Comparison of ENCODE assay signal across 2 cellular contexts in the genomic region with DNA sequence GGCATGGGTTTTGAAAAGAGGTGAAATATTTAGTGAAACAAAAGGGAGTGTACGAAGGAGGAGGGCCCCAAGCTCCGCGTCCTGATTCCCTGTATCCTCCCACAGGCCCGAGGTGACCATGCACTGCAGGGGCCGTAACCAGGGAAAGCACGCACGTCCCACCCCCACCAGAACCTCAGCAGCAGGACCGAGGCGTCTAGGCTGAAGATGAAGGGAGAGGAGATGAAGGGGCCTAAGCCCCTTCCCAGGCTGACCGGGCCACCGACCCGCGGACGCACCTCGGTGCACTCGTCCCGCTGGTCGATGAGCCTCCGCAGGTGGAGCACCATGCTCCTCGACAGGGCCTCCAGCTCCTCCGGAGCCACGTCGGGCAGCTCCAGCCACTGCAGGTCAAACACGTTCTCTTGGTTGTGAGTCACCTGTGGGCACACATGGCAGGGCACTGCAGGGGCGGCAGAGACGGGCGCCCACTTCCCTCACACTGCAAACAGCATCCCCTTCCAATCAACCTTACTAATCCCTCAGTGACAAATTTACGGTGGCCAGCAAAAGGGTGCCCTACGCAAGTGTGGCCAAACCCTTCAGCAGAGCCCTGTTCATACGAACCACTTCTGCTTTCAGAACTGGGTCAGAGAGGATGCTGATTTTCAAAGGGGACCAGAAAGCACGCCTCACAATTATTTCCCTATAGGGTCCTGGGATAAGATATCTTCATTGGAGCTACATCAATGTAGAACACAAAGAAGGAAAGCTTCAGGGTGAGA.
TF ChIP-seq lines count a peak whose summit lies in the region.

No MANE protein-coding gene starts in this region.

TF ChIP-seq in GM12878, 131 proteins besides CTCF, POLR2A, EP300 and RAD21:
- TF ChIP-seq TBL1XR1 (IDR thresholded peaks at IDR 0.05; ENCODE audit: low read depth, low read length) = no peak
- TF ChIP-seq SPI1 (IDR thresholded peaks at IDR 0.05; ENCODE audit: borderline replicate concordance, insufficient read depth, low read depth, low read length) = peak; percentile 66; the same call in 1 of the 2 replicates
TF ChIP-seq in GM12878: peak in this region for 1.

TF ChIP-seq in HepG2, 621 proteins besides CTCF, POLR2A, EP300 and RAD21:
- TF ChIP-seq ARNT2 (CRISPR knock-in tag; IDR thresholded peaks at IDR 0.05; ENCODE audit: low read depth) (no peak), RCOR2 (CRISPR knock-in tag; IDR thresholded peaks at IDR 0.05) (no peak), PHB2 (IDR thresholded peaks at IDR 0.05; ENCODE audit: partially characterized antibody) (no peak), GLI4 (CRISPR knock-in tag; IDR thresholded peaks at IDR 0.05; ENCODE audit: borderline replicate concordance) (no peak), ZNF10 (CRISPR knock-in tag; IDR thresholded peaks at IDR 0.05; ENCODE audit: borderline replicate concordance, low read depth) (no peak)
